Comparison of ENCODE assay signal across 8 cellular contexts in genomic region chr19:18006895-18007604, GRCh38. TPM values are rescaled to one million over a fixed set of nuclear protein-coding genes. Genes with fewer than 3 reads are reported as not detected.
DNase-seq lines count a peak whose midpoint lies in the region; ATAC-seq, FAIRE-seq and TF ChIP-seq lines count a peak whose summit lies in the region.

No MANE protein-coding gene starts in this region.

- H3K27ac ChIP-seq in AG04450 (ENCODE audit: low read depth, low read length), result peak overlapping the region; percentile 21

- DNase-seq in AG04450 (ENCODE audit: low read depth, low spot score) (no peak), HT1080 (ENCODE audit: low read depth) (peak; percentile 58), RCC 7860 (ENCODE audit: low spot score) (peak; percentile 67), fibroblast of the aortic adventitia (ENCODE audit: low read depth) (peak; percentile 71)
- peak; percentile 76 for DNase-seq in activated T-helper 9 cell treated with anti-CD3 and anti-CD28 coated beads, Interleukin-2, amount 50 U/mL, for 16 hours (ENCODE audit: low read depth)
- DNase-seq in stimulated activated naive CD8-positive, alpha-beta T cell treated with anti-CD3 and anti-CD28 coated beads, Interleukin-15, Interleukin-2, amounts not matched to agents 100 U/mL and 50 U/mL, for 24 hours, result peak; percentile 88

- TF ChIP-seq CTCF in AG04450 (IDR thresholded peaks at IDR 0.05; ENCODE audit: low read depth, low read length), result peak; percentile 97
- peak; percentile 97 for TF ChIP-seq CTCF in fibroblast of the aortic adventitia (IDR thresholded peaks at IDR 0.05; ENCODE audit: insufficient read depth, low read length)
- TF ChIP-seq CTCF in nephron (IDR thresholded peaks at IDR 0.05; ENCODE audit: unreplicated experiment in 3 of 3), result peak; percentile 94 to 97 (median 95)

- H3K4me3 ChIP-seq in AG04450 (ENCODE audit: low read depth, low read length), result peak overlapping the region; percentile 58
- peak overlapping the region; percentile 56 for H3K4me3 ChIP-seq in fibroblast of the aortic adventitia (ENCODE audit: low read depth, low read length)

- CTCF ChIA-PET in AG04450 (lab: Charles Lee), result interaction anchor here (0.5 to 4.0 kb wide), 9 partner anchors 33 to 152 kb away, joined by 3 to 98 read pairs (median 4); partner anchors contain the start of gene PIK3R2

- H3K4me1 Mint-ChIP-seq in nephron, result peaks cover 6% of the 10 kb centered on the region

- no peaks in the 10 kb centered on the region for H3K36me3 Mint-ChIP-seq in nephron (ENCODE audit: low read depth)

- H3K27me3 ChIP-seq in AG04450 (ENCODE audit: control insufficient read depth, insufficient read depth, low read length), result no peaks in the 10 kb centered on the region

- POLR2A ChIA-PET in AG04450 (lab: Yijun Ruan, JAX), result no interaction called here

- H3K9me3 Mint-ChIP-seq in nephron, result peaks cover 2% of the 10 kb centered on the region

- peaks cover 16% of the 10 kb centered on the region for H3K27me3 Mint-ChIP-seq in nephron (ENCODE audit: low read depth)

- ATAC-seq in GM18861 (IDR thresholded peaks at IDR 0.05; ENCODE audit: unreplicated experiment), result peak; percentile 68
- ATAC-seq in stimulated activated naive CD8-positive, alpha-beta T cell treated with anti-CD3 and anti-CD28 coated beads, Interleukin-15, Interleukin-2, amounts not matched to agents 100 U/mL and 50 U/mL, for 24 hours, result peak; percentile 65

- no peak for FAIRE-seq in RCC 7860 (lab: Jason Lieb, UNC)

- H3K27ac Mint-ChIP-seq in nephron, result peak overlapping the region in 2 of 3 experiments; percentile 43 to 56

- peaks cover 2% of the 10 kb centered on the region; the same call in 1 of the 2 replicates for H3K9me3 ChIP-seq in AG04450 (ENCODE audit: control insufficient read depth, insufficient read depth, low read length)

- peak overlapping the region; percentile 87 to 92 (median 90) for H3K4me3 Mint-ChIP-seq in nephron

RNA-seq across cellular contexts. Expression of gene ARRDC2, which starts 0.9 kb away (rescaled TPM):
- 2.3 TPM in 2 replicates for polyA plus RNA-seq in AG04450 (2011; rRNA removed)
- polyA minus RNA-seq in AG04450 (2011; rRNA and poly(A)+ RNA removed), result 1.00 and 2.2 TPM in 2 replicates
- 8.7 and 10.3 TPM in 2 replicates for total RNA-seq in HT1080 (2014; rRNA removed; shearing (Covaris generic))
- 9.8 and 10.5 TPM in 2 replicates for polyA plus RNA-seq in HT1080 (2015; cell fraction: cytosol; rRNA removed)
- polyA plus RNA-seq in HT1080 (2015; cell fraction: nucleus; rRNA removed), result 16.5 and 19.4 TPM in 2 replicates
- 4.2 and 8.0 TPM in 2 replicates for total RNA-seq in fibroblast of the aortic adventitia (ENCODE audit: low replicate concordance)

RNA-seq across cellular contexts. Expression of gene KCNN1, which starts 40.1 kb away (rescaled TPM):
- polyA plus RNA-seq in AG04450 (2011; rRNA removed), result 0.05 and 0.07 TPM in 2 replicates
- polyA minus RNA-seq in AG04450 (2011; rRNA and poly(A)+ RNA removed), result not detected in 2 replicates
- total RNA-seq in HT1080 (2014; rRNA removed; shearing (Covaris generic)), result not detected in 2 replicates
- polyA plus RNA-seq in HT1080 (2015; cell fraction: cytosol; rRNA removed), result 0.08 TPM in 1 of 2 replicates, not detected in the other
- 0.07 and 0.11 TPM in 2 replicates for polyA plus RNA-seq in HT1080 (2015; cell fraction: nucleus; rRNA removed)
- total RNA-seq in fibroblast of the aortic adventitia (ENCODE audit: low replicate concordance), result 0.25 TPM in 1 of 2 replicates, not detected in the other
